In the genomic region with DNA sequence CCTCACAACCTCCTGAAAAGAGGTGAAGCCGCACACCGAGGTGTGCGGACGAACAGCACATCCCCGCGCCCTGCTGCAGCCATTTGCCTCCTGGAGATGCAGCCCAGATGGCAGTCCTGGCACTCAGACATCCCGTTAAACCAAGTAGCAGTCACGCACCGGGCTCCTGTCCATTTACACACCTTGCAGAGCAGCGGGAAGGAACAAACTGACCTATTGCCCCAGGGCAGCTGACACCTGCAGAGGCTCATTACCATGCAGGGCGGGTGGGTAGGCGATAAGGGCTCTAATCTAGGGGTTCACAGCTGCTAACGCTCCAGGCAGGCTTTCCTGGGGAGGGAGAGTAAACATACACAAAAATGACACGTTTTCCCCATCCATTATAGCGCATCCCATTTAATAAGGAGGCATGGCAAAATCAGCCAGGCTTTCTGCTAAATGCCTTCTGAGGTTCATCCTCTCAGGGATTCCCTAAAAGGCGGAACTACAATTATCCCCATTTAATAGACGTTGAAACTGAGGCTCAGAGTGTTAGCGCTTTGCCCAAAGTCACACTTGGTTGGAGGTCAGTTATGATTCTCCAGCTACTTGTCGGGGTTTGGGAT, we compare ENCODE assay signal across 8 cellular contexts. TPM values are rescaled to one million over a fixed set of nuclear protein-coding genes. Genes with fewer than 3 reads are reported as not detected.
A peak's percentile ranks its signal among the peaks of the same experiment; 100 is the strongest.
DNase-seq lines count a peak whose midpoint lies in the region; ATAC-seq and TF ChIP-seq lines count a peak whose summit lies in the region.

No MANE protein-coding gene starts in this region.

- TF ChIP-seq POLR2A in GM15510 (IDR thresholded peaks at IDR 0.05; ENCODE audit: borderline replicate concordance, extremely low read depth, insufficient read length): peak; percentile 10

- no peaks in the 10 kb centered on the region for H4K20me1 ChIP-seq in OCI-LY1 (ENCODE audit: insufficient read depth, low read length)

- H3K4me1 Mint-ChIP-seq in dendritic cell treated with granulocyte-macrophage colony-stimulating factor and Interleukin-4, amounts not matched to agents 40 ng/mL and 50 ng/mL, for 4 days (ENCODE audit: low read depth): peaks cover 69% of the 10 kb centered on the region
- H3K4me1 Mint-ChIP-seq in naive thymus-derived CD8-positive, alpha-beta T cell: peaks cover 32 to 80% (median 64%) of the 10 kb centered on the region in 4 donors

- no peaks in the 10 kb centered on the region for H3K27me3 Mint-ChIP-seq in dendritic cell treated with granulocyte-macrophage colony-stimulating factor and Interleukin-4, amounts not matched to agents 40 ng/mL and 50 ng/mL, for 4 days
- no peaks in the 10 kb centered on the region for H3K27me3 Mint-ChIP-seq in naive thymus-derived CD8-positive, alpha-beta T cell

- H3K4me3 Mint-ChIP-seq in dendritic cell treated with granulocyte-macrophage colony-stimulating factor and Interleukin-4, amounts not matched to agents 40 ng/mL and 50 ng/mL, for 4 days: peak overlapping the region; percentile 86
- peak overlapping the region; percentile 89 to 99 (median 93) for H3K4me3 Mint-ChIP-seq in naive thymus-derived CD8-positive, alpha-beta T cell

- H3K9ac ChIP-seq in OCI-LY1 (ENCODE audit: low read length): peak overlapping the region; percentile 59; the same call in 1 of the 2 replicates

- no peak overlapping the region for H2AFZ ChIP-seq in OCI-LY1 (ENCODE audit: low read length)

- H3K36me3 ChIP-seq in OCI-LY1 (ENCODE audit: insufficient read depth, low read length): no peaks in the 10 kb centered on the region; the same call in 1 of the 2 replicates

- ATAC-seq in naive thymus-derived CD8-positive, alpha-beta T cell: peak in 1 of 2 donors; percentile 1
- ATAC-seq in GM19395 (IDR thresholded peaks at IDR 0.05; ENCODE audit: unreplicated experiment): no peak
- ATAC-seq in HG03108 (IDR thresholded peaks at IDR 0.05; ENCODE audit: unreplicated experiment): no peak

- H3K27ac Mint-ChIP-seq in dendritic cell treated with granulocyte-macrophage colony-stimulating factor and Interleukin-4, amounts not matched to agents 40 ng/mL and 50 ng/mL, for 4 days: peak overlapping the region; percentile 90
- H3K27ac Mint-ChIP-seq in naive thymus-derived CD8-positive, alpha-beta T cell: peak overlapping the region; percentile 89 to 99 (median 97)

- no peaks in the 10 kb centered on the region for H3K9me3 Mint-ChIP-seq in dendritic cell treated with granulocyte-macrophage colony-stimulating factor and Interleukin-4, amounts not matched to agents 40 ng/mL and 50 ng/mL, for 4 days
- no peaks in the 10 kb centered on the region for H3K9me3 Mint-ChIP-seq in naive thymus-derived CD8-positive, alpha-beta T cell

- H3K4me3 ChIP-seq in OCI-LY1 (ENCODE audit: low read depth, low read length, poor library complexity, severe bottlenecking): peak overlapping the region; percentile 83

- peaks cover 49% of the 10 kb centered on the region for H3K4me1 ChIP-seq in OCI-LY1 (ENCODE audit: insufficient read depth, low read length, severe bottlenecking)

- H3K79me2 ChIP-seq in OCI-LY1 (ENCODE audit: insufficient read depth, low read length): no peaks in the 10 kb centered on the region

- H3K9me2 ChIP-seq in OCI-LY1 (ENCODE audit: low read depth, low read length): no peaks in the 10 kb centered on the region

- peak overlapping the region; percentile 35 for H3K27ac ChIP-seq in OCI-LY1 (ENCODE audit: low read depth, low read length, poor library complexity, severe bottlenecking)

- intact Hi-C loops in dendritic cell treated with granulocyte-macrophage colony-stimulating factor and Interleukin-4, amounts not matched to agents 40 ng/mL and 50 ng/mL, for 4 days (cut with micrococcal nuclease): loop anchor here (1.0 kb wide), 2 partner anchors 13 to 40 kb away; partner anchors contain the start of gene PCNX3

- no peak for TF ChIP-seq CTCF in OCI-LY1 (IDR thresholded peaks at IDR 0.05; ENCODE audit: low read length)

- no peaks in the 10 kb centered on the region; the same call in 1 of the 2 replicates for H3F3A ChIP-seq in OCI-LY1 (ENCODE audit: insufficient read depth, low read length)

- 0 out of 2 replicates have a peak, but pooled peaks cover 5% of the 10 kb centered on the region for H3K27me3 ChIP-seq in OCI-LY1 (ENCODE audit: insufficient read depth, low read length)

- peak in 1 of 10 donors; percentile 48 for DNase-seq in naive thymus-derived CD8-positive, alpha-beta T cell
- DNase-seq in stimulated activated CD4-positive, alpha-beta T cell treated with anti-CD3 and anti-CD28 coated beads, Interleukin-1b, Interleukin-23, amount 100 ng/mL, for 48 hours: no peak
- DNase-seq in NCI-H446 treated with DMSO at 0.1 percent for 48 hours (lab: John Stamatoyannopoulos, UW): no peak

- peak overlapping the region; percentile 84 for H3K4me2 ChIP-seq in OCI-LY1 (ENCODE audit: low read length)

- POLR2A ChIA-PET in naive thymus-derived CD8-positive, alpha-beta T cell (lab: Charles Lee): interaction anchor here (0.8 to 9.6 kb wide), 20 partner anchors 9 to 454 kb away, joined by 3 to 260 read pairs (median 6); partner anchors contain the start of genes DPF2, KAT5, MALAT1 and MAP3K11

- no peaks in the 10 kb centered on the region for H3K9me3 ChIP-seq in OCI-LY1 (ENCODE audit: low read length)

- peaks cover 87% of the 10 kb centered on the region for H3K36me3 Mint-ChIP-seq in dendritic cell treated with granulocyte-macrophage colony-stimulating factor and Interleukin-4, amounts not matched to agents 40 ng/mL and 50 ng/mL, for 4 days (ENCODE audit: low read depth)
- H3K36me3 Mint-ChIP-seq in naive thymus-derived CD8-positive, alpha-beta T cell: peaks cover 0 to 11% (median 0%) of the 10 kb centered on the region in 3 donors

RNA-seq across cellular contexts. Expression of gene EHBP1L1, which starts 0.8 kb away (rescaled TPM):
- total RNA-seq in naive thymus-derived CD8-positive, alpha-beta T cell: 100 to 1,000 TPM; 101 to 108 TPM
- polyA plus RNA-seq in naive thymus-derived CD8-positive, alpha-beta T cell: 10 to 100 TPM; 10.8 to 19.8 (median 11.5) TPM

RNA-seq across cellular contexts. Expression of gene FAM89B, which starts 2.7 kb away (rescaled TPM):
- 10 to 100 TPM; 39.3 to 42.1 TPM for total RNA-seq in naive thymus-derived CD8-positive, alpha-beta T cell
- polyA plus RNA-seq in naive thymus-derived CD8-positive, alpha-beta T cell: 100 to 1,000 TPM in 2 of 3 donors, 10 to 100 TPM in 1; 70.9 to 122 (median 101) TPM

RNA-seq across cellular contexts. Expression of gene ZNRD2, which starts 4.8 kb away (rescaled TPM):
- 10 to 100 TPM; 31.5 to 32.7 TPM for total RNA-seq in naive thymus-derived CD8-positive, alpha-beta T cell
- polyA plus RNA-seq in naive thymus-derived CD8-positive, alpha-beta T cell: 10 to 100 TPM; 62.9 to 86.3 (median 80.1) TPM

RNA-seq across cellular contexts. Expression of gene LTBP3, which starts 16.9 kb away (rescaled TPM):
- total RNA-seq in naive thymus-derived CD8-positive, alpha-beta T cell: 100 to 1,000 TPM; 258 to 261 TPM
- 10 to 100 TPM in 2 of 3 donors, 1 to 10 TPM in 1; 7.3 to 35.0 (median 18.9) TPM for polyA plus RNA-seq in naive thymus-derived CD8-positive, alpha-beta T cell

RNA-seq across cellular contexts. Expression of gene KCNK7, which starts 20.5 kb away (rescaled TPM):
- 1 to 10 TPM; 2.4 to 5.0 TPM for total RNA-seq in naive thymus-derived CD8-positive, alpha-beta T cell
- polyA plus RNA-seq in naive thymus-derived CD8-positive, alpha-beta T cell: under 1 TPM in 1 of 3 donors, not detected in 2; 0.34 TPM
